In genomic region chr11:76663912-76664440, GRCh38 we compare ENCODE assay signal across 1 cellular context.
TF ChIP-seq lines count a peak whose summit lies in the region.

No MANE protein-coding gene starts in this region.

TF ChIP-seq in K562, 482 proteins besides CTCF, POLR2A, EP300 and RAD21:
- TF ChIP-seq NKRF (IDR thresholded peaks at IDR 0.05; ENCODE audit: borderline replicate concordance) (no peak), ZNF644 (tag; IDR thresholded peaks at IDR 0.05; ENCODE audit: low read depth) (no peak), CBFA2T3 (IDR thresholded peaks at IDR 0.05) (no peak), MCM3 (IDR thresholded peaks at IDR 0.05) (no peak), SAP30 (IDR thresholded peaks at IDR 0.05; ENCODE audit: borderline replicate concordance, insufficient read depth, low read depth, low read length, poor library complexity, severe bottlenecking) (no peak), MEF2A (IDR thresholded peaks at IDR 0.05; ENCODE audit: control insufficient read depth, low read depth, low read length) (no peak), HMGXB4 (CRISPR knock-in tag; IDR thresholded peaks at IDR 0.05) (no peak)
- TF ChIP-seq, protein P1, sequence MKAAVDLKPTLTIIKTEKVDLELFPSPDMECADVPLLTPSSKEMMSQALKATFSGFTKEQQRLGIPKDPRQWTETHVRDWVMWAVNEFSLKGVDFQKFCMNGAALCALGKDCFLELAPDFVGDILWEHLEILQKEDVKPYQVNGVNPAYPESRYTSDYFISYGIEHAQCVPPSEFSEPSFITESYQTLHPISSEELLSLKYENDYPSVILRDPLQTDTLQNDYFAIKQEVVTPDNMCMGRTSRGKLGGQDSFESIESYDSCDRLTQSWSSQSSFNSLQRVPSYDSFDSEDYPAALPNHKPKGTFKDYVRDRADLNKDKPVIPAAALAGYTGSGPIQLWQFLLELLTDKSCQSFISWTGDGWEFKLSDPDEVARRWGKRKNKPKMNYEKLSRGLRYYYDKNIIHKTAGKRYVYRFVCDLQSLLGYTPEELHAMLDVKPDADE (conservative IDR thresholded peaks at IDR 0.05; ENCODE audit: control insufficient read depth, low read depth, low read length) = no peak
- TF ChIP-seq, protein P2, sequence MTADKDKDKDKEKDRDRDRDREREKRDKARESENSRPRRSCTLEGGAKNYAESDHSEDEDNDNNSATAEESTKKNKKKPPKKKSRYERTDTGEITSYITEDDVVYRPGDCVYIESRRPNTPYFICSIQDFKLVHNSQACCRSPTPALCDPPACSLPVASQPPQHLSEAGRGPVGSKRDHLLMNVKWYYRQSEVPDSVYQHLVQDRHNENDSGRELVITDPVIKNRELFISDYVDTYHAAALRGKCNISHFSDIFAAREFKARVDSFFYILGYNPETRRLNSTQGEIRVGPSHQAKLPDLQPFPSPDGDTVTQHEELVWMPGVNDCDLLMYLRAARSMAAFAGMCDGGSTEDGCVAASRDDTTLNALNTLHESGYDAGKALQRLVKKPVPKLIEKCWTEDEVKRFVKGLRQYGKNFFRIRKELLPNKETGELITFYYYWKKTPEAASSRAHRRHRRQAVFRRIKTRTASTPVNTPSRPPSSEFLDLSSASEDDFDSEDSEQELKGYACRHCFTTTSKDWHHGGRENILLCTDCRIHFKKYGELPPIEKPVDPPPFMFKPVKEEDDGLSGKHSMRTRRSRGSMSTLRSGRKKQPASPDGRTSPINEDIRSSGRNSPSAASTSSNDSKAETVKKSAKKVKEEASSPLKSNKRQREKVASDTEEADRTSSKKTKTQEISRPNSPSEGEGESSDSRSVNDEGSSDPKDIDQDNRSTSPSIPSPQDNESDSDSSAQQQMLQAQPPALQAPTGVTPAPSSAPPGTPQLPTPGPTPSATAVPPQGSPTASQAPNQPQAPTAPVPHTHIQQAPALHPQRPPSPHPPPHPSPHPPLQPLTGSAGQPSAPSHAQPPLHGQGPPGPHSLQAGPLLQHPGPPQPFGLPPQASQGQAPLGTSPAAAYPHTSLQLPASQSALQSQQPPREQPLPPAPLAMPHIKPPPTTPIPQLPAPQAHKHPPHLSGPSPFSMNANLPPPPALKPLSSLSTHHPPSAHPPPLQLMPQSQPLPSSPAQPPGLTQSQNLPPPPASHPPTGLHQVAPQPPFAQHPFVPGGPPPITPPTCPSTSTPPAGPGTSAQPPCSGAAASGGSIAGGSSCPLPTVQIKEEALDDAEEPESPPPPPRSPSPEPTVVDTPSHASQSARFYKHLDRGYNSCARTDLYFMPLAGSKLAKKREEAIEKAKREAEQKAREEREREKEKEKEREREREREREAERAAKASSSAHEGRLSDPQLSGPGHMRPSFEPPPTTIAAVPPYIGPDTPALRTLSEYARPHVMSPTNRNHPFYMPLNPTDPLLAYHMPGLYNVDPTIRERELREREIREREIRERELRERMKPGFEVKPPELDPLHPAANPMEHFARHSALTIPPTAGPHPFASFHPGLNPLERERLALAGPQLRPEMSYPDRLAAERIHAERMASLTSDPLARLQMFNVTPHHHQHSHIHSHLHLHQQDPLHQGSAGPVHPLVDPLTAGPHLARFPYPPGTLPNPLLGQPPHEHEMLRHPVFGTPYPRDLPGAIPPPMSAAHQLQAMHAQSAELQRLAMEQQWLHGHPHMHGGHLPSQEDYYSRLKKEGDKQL (CRISPR knock-in tag; IDR thresholded peaks at IDR 0.05; ENCODE audit: borderline replicate concordance) = no peak
